Comparison of ENCODE assay signal across 10 cellular contexts in genomic region chr13:108483981-108484380, GRCh38.
"Had no signal": no experiment of that assay in that cellular context is flagged by ENCODE, and none has a peak within 500 bp of the region (broad histone marks: within the 10 kb centered on the region; RNA-seq: fewer than 3 reads in every experiment).

No MANE protein-coding gene starts in this region.

- H3K4me3 Mint-ChIP-seq: HFFc6 had no signal

- FAIRE-seq: HepG2, K562 had no signal

- DNase-seq: GM23248, GOT3, H7, HFFc6, KG1 had no signal

- H2AFZ ChIP-seq: GM23248 had no signal

- H3K9ac ChIP-seq: GM23248 had no signal

- H3K36me3 ChIP-seq: HAP-1 had no signal

- H3K9me3 ChIP-seq: HAP-1 had no signal

- ATAC-seq: HCT116, HepG2, K562 had no signal

- H3K4me3 ChIP-seq: GM23248, HAP-1, K562 had no signal

- H3K4me1 ChIP-seq: HAP-1 had no signal

- H3K27ac ChIP-seq: GM23248, HL-60 had no signal

- H3K27ac Mint-ChIP-seq: HFFc6 had no signal
